In genomic region chr18:55401275-55401620, GRCh38 we compare ENCODE assay signal across 9 cellular contexts.
A peak's percentile ranks its signal among the peaks of the same experiment; 100 is the strongest.
DNase-seq lines count a peak whose midpoint lies in the region; ATAC-seq and TF ChIP-seq lines count a peak whose summit lies in the region.
"Had no signal": no experiment of that assay in that cellular context is flagged by ENCODE, and none has a peak within 500 bp of the region (broad histone marks: within the 10 kb centered on the region; RNA-seq: fewer than 3 reads in every experiment).

No MANE protein-coding gene starts in this region.

- no peaks in the 10 kb centered on the region for H3K27me3 Mint-ChIP-seq in mesothelial cell of epicardium (ENCODE audit: low read depth)

- peak overlapping the region; percentile 84 for H3K14ac ChIP-seq in IMR-90 (replicated peaks; ENCODE audit: low read depth, low read length)

- TF ChIP-seq CTCF in IMR-90 (conservative IDR thresholded peaks at IDR 0.05; ENCODE audit: low read depth, low read length): no peak
- no peak for TF ChIP-seq CTCF in mesothelial cell of epicardium (IDR thresholded peaks at IDR 0.05; ENCODE audit: unreplicated experiment)
- no peak for TF ChIP-seq CTCF in suprapubic skin (IDR thresholded peaks at IDR 0.05)
- TF ChIP-seq CTCF in body of pancreas (IDR thresholded peaks at IDR 0.05): no peak

- H3K79me1 ChIP-seq in IMR-90 (ENCODE audit: low read depth in 1 of 2, low read length in 2 of 2): peaks cover 33 to 71% of the 10 kb centered on the region in 2 experiments

- no peaks in the 10 kb centered on the region for H3K27me3 ChIP-seq in IMR-90 (ENCODE audit: control insufficient read depth, insufficient read depth, low read length)
- no peaks in the 10 kb centered on the region for H3K27me3 ChIP-seq in suprapubic skin
- no peaks in the 10 kb centered on the region for H3K27me3 ChIP-seq in body of pancreas

- peak overlapping the region; percentile 86 for H3K27ac ChIP-seq in IMR-90 (ENCODE audit: insufficient read depth, low read length)
- H3K27ac ChIP-seq in suprapubic skin: peak overlapping the region; percentile 67
- H3K27ac ChIP-seq in body of pancreas: peak overlapping the region in 2 of 4 donors; percentile 9 to 43

- peak overlapping the region; percentile 86 for H4K91ac ChIP-seq in IMR-90 (ENCODE audit: insufficient read depth, low read depth, low read length)

- H3K4me3 ChIP-seq in IMR-90 (ENCODE audit: insufficient read depth, low read depth, low read length) (peak overlapping the region; percentile 28; the same call in 1 of the 2 replicates), suprapubic skin (peak overlapping the region; percentile 33), body of pancreas (no peak overlapping the region)

- H3K4me2 ChIP-seq in IMR-90 (ENCODE audit: low read depth, low read length): peak overlapping the region; percentile 89

- intact Hi-C loops in IMR-90 (cut with micrococcal nuclease) (loop anchor here (5.0 kb wide), 2 partner anchors 164 to 186 kb away; partner anchors contain the start of gene TCF4), body of pancreas (cut with DNase I) (no loop called here)

- WGBS in IMR-90 (ENCODE audit: extremely low coverage in 2 of 2, insufficient read length in 1 of 2), 2 experiments: 17% methylated on average over 2 of the region's 5 CpGs; no CpG with 5 or more reads in 1 of the 2 experiments
- 63% methylated on average over 5 of the region's 5 CpGs for WGBS in suprapubic skin
- 79 to 85% methylated on average over 5 of the region's 5 CpGs for WGBS in body of pancreas, 2 donors

- peak overlapping the region; percentile 63 for H3K4me3 Mint-ChIP-seq in mesothelial cell of epicardium

- H3K4ac ChIP-seq in IMR-90 (ENCODE audit: low read depth, low read length): peak overlapping the region; percentile 94

- TF ChIP-seq RAD21 in IMR-90 (IDR thresholded peaks at IDR 0.05; ENCODE audit: low read length): no peak

- peak overlapping the region; percentile 77 for H3K18ac ChIP-seq in IMR-90 (ENCODE audit: low read depth, low read length)

- H3K9me3 ChIP-seq in IMR-90 (ENCODE audit: control insufficient read depth, insufficient read depth, low read length): no peaks in the 10 kb centered on the region
- H3K9me3 ChIP-seq in suprapubic skin: no peaks in the 10 kb centered on the region
- no peaks in the 10 kb centered on the region for H3K9me3 ChIP-seq in body of pancreas

- H2BK20ac ChIP-seq in IMR-90 (ENCODE audit: low read depth, low read length): peak overlapping the region; percentile 92

- peak overlapping the region; percentile 16; the same call in 1 of the 2 replicates for H2AK5ac ChIP-seq in IMR-90 (ENCODE audit: low read depth, low read length)

- peak overlapping the region; percentile 98 for H3K27ac Mint-ChIP-seq in mesothelial cell of epicardium

- H4K8ac ChIP-seq in IMR-90 (ENCODE audit: low read depth in 2 of 2, low read length in 2 of 2): peak overlapping the region; percentile 2 to 59; a peak in 3 of 4 replicates

- dilution Hi-C loops in IMR-90 (cut with HindIII; ENCODE audit: low sequenced_read_pairs, unreplicated experiment): no loop called here

- H2BK15ac ChIP-seq in IMR-90 (ENCODE audit: low read depth, low read length): peak overlapping the region; percentile 31; the same call in 1 of the 3 replicates

- no peaks in the 10 kb centered on the region for H3K36me3 Mint-ChIP-seq in mesothelial cell of epicardium

- peaks cover 3% of the 10 kb centered on the region for H3K9me1 ChIP-seq in IMR-90 (ENCODE audit: insufficient read depth, low read length)

- DNase-seq in IMR-90 (peak; percentile 26), dermis blood vessel endothelial cell (peak; percentile 42), mesothelial cell of epicardium (ENCODE audit: low spot score in 2 of 2, unreplicated experiment in 2 of 2) (no peak), suprapubic skin (ENCODE audit: low spot score in 2 of 2) (no peak), body of pancreas (no peak), amniotic stem cell (lab: John Stamatoyannopoulos, UW) (no peak), NCI-H1930 (lab: John Stamatoyannopoulos, UW) (no peak)
- DNase-seq: RPMI8226 had no signal

- peak overlapping the region; percentile 90 for H3K23ac ChIP-seq in IMR-90 (ENCODE audit: low read depth, low read length)

- H2BK5ac ChIP-seq in IMR-90 (ENCODE audit: low read depth, low read length, poor library complexity, severe bottlenecking): peak overlapping the region; percentile 92

- no TSS peak for BruUV-seq in IMR-90 (replicated peaks; lab: Mats Ljungman, UMichigan)

- TF ChIP-seq POLR2A in IMR-90 (IDR thresholded peaks at IDR 0.05; ENCODE audit: low read depth, low read length) (no peak), suprapubic skin (IDR thresholded peaks at IDR 0.05) (no peak), body of pancreas (IDR thresholded peaks at IDR 0.05) (no peak)

- H2BK120ac ChIP-seq in IMR-90 (ENCODE audit: low read depth, low read length): peak overlapping the region; percentile 96

- peak overlapping the region; percentile 91 for H3K56ac ChIP-seq in IMR-90 (ENCODE audit: extremely low read depth, insufficient read depth, low read length)

- in situ Hi-C loops in IMR-90 (cut with MboI; ENCODE audit: low sequenced_read_pairs): loop anchor here (25.0 kb wide), 1 partner anchor 164 kb away; no protein-coding TSS in a partner anchor

- 0 out of 2 replicates have a peak, but pooled peaks cover 2% of the 10 kb centered on the region for H4K20me1 ChIP-seq in IMR-90 (ENCODE audit: insufficient read depth, low read length)

- POLR2A ChIA-PET in IMR-90 (lab: Charles Lee; ENCODE audit: unreplicated experiment): no interaction called here

- peak overlapping the region; percentile 11; the same call in 1 of the 2 replicates for H4K5ac ChIP-seq in IMR-90 (ENCODE audit: low read depth, low read length)

- no peaks in the 10 kb centered on the region for H3K36me3 ChIP-seq in IMR-90 (ENCODE audit: control insufficient read depth, insufficient read depth, low read length)
- no peaks in the 10 kb centered on the region for H3K36me3 ChIP-seq in suprapubic skin
- no peaks in the 10 kb centered on the region for H3K36me3 ChIP-seq in body of pancreas (replicated peaks in 1 of 2; ENCODE audit: insufficient read depth in 1 of 2, low read depth in 2 of 2)

- H3K9me3 Mint-ChIP-seq in mesothelial cell of epicardium: no peaks in the 10 kb centered on the region

- H2AK9ac ChIP-seq in IMR-90 (replicated peaks; ENCODE audit: low read depth, low read length, poor library complexity): peak overlapping the region; percentile 81

- H2AFZ ChIP-seq in IMR-90 (replicated peaks; ENCODE audit: low read length, poor library complexity): no peak overlapping the region

- ATAC-seq in IMR-90 (ENCODE audit: low read depth): peak; percentile 7
- no peak for ATAC-seq in body of pancreas
- ATAC-seq in GM21619 (IDR thresholded peaks at IDR 0.05; ENCODE audit: unreplicated experiment): no peak

- TF ChIP-seq EP300 in suprapubic skin (IDR thresholded peaks at IDR 0.05): no peak

- CTCF ChIA-PET in IMR-90 (lab: Yijun Ruan, JAX): no interaction called here

- H3K4me1 Mint-ChIP-seq in mesothelial cell of epicardium: peaks cover 89% of the 10 kb centered on the region

- peak overlapping the region; percentile 64 for H3K9ac ChIP-seq in IMR-90 (ENCODE audit: low read depth, low read length)

- H3K4me1 ChIP-seq in IMR-90 (ENCODE audit: control insufficient read depth, insufficient read depth, low read length) (peaks cover 8% of the 10 kb centered on the region), suprapubic skin (peaks cover 17% of the 10 kb centered on the region), body of pancreas (peaks cover 3% of the 10 kb centered on the region)

TF ChIP-seq in IMR-90, 13 proteins besides CTCF, POLR2A, EP300 and RAD21:
- TF ChIP-seq SMC3 (IDR thresholded peaks at IDR 0.05; ENCODE audit: low read depth, low read length) (no peak), FOS (IDR thresholded peaks at IDR 0.05; ENCODE audit: low read depth, low read length) (no peak), USF2 (IDR thresholded peaks at IDR 0.05; ENCODE audit: low read depth, low read length) (no peak), CEBPB (IDR thresholded peaks at IDR 0.05; ENCODE audit: low read depth, low read length) (no peak), MAZ (IDR thresholded peaks at IDR 0.05; ENCODE audit: borderline replicate concordance, low read depth, low read length) (no peak), RFX5 (IDR thresholded peaks at IDR 0.05; ENCODE audit: low read depth, low read length) (no peak), MAFK (IDR thresholded peaks at IDR 0.05; ENCODE audit: low read depth, low read length) (no peak), ELK1 (IDR thresholded peaks at IDR 0.05; ENCODE audit: borderline replicate concordance, low read depth, low read length) (no peak), CHD1 (IDR thresholded peaks at IDR 0.05; ENCODE audit: low read depth, low read length) (no peak), RCOR1 (IDR thresholded peaks at IDR 0.05; ENCODE audit: insufficient replicate concordance, low read length) (no peak)
TF ChIP-seq in IMR-90: peak in this region for 0.

Comparison
In these comparisons a context has a peak if more than half of its experiments do, and no peak if none do; other contexts are left out.
1. DNase-seq: peak in IMR-90 (single experiment) and dermis blood vessel endothelial cell (single experiment); none in mesothelial cell of epicardium (0 of 2), suprapubic skin (0 of 2), body of pancreas (0 of 4), amniotic stem cell (single experiment) and NCI-H1930 (0 of 2).
2. H3K4me3 ChIP-seq: peak in IMR-90 (single experiment) and suprapubic skin (single experiment); none in body of pancreas (0 of 2).